ENCODE assay signal across 12 cellular contexts in the genomic region with DNA sequence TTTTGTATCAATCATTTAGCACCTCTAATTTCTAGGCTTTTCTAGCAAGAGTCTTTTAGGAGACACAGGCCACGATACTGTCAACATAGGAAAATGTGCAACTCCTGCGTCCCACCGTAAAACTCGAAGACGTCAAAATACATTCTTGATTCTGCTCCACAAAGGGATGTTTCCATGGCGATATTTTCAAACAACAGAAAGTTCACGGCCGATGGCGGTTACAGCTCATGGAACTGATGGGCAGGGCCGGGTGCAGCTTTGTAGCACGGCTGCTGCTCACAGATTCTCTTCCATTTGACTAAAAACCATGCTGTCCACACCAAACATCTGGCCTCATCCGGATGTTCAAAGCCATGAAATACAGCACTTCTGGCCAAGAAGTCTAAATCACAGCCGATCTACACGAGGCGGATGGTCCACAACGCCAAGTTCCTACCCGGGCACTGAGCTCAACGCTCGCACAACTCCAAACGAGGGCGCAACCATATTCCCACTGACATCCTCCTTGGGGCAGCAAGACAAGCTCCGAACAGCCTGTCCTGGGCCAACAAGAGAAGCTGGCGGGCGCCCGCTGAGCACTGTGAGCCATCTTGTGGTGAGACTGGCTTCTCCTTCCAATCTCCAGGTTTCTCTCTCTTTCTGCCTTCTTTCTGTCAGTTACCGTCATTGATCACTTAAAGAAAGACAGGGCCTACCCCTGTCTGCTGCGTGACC.
DNase-seq lines count a peak whose midpoint lies in the region; ATAC-seq and TF ChIP-seq lines count a peak whose summit lies in the region.
"Had no signal": no experiment of that assay in that cellular context is flagged by ENCODE, and none has a peak within 500 bp of the region (broad histone marks: within the 10 kb centered on the region; RNA-seq: fewer than 3 reads in every experiment).

No MANE protein-coding gene starts in this region.

- no peak overlapping the region for H3K4me3 Mint-ChIP-seq in activated CD4-positive, alpha-beta T cell treated with anti-CD3 and anti-CD28 coated beads, Interleukin-2, amount 10 ng/mL, durations not matched to agents 7 days and 5 days
- no peak overlapping the region for H3K4me3 Mint-ChIP-seq in activated CD8-positive, alpha-beta T cell treated with anti-CD3 and anti-CD28 coated beads for 36 hours

- no peak overlapping the region for H3K4me2 ChIP-seq in fibroblast of lung (ENCODE audit: extremely low read depth, insufficient read depth, low read length)

- H3K4me3 ChIP-seq in fibroblast of lung (replicated peaks in 1 of 4; ENCODE audit: control extremely low read depth in 1 of 4, insufficient read depth in 1 of 4, low read depth in 3 of 4, low read length in 4 of 4), result no peak overlapping the region
- H3K4me3 ChIP-seq: mucosa of descending colon had no signal

- DNase-seq in activated CD4-positive, alpha-beta T cell treated with anti-CD3 and anti-CD28 coated beads, Interleukin-2, amount 10 ng/mL, durations not matched to agents 7 days and 5 days, result no peak
- no peak for DNase-seq in activated CD4-positive, alpha-beta T cell treated with anti-CD3 and anti-CD28 coated beads for 48 hours
- no peak for DNase-seq in activated CD8-positive, alpha-beta T cell treated with anti-CD3 and anti-CD28 coated beads for 36 hours
- DNase-seq in fibroblast of lung (ENCODE audit: low read depth in 2 of 2) (peak in 1 of 2 donors; percentile 59), retina (peak; percentile 56), mesenteric fat pad (ENCODE audit: low spot score) (no peak), NCI-H526 treated with DMSO at 0.1 percent for 48 hours (lab: John Stamatoyannopoulos, UW) (no peak), cerebellar nuclear complex (lab: John Stamatoyannopoulos, UW) (no peak)
- DNase-seq: activated CD8-positive, alpha-beta memory T cell treated with anti-CD3 and anti-CD28 coated beads for 24 hours; DMS79 treated with DMSO at 0.1 percent for 48 hours; SW 1271 had no signal

- H2AFZ ChIP-seq in fibroblast of lung (ENCODE audit: low read length), result no peak overlapping the region

- no peaks in the 10 kb centered on the region for H3K9me3 Mint-ChIP-seq in activated CD4-positive, alpha-beta T cell treated with anti-CD3 and anti-CD28 coated beads, Interleukin-2, amount 10 ng/mL, durations not matched to agents 7 days and 5 days
- H3K9me3 Mint-ChIP-seq in activated CD8-positive, alpha-beta T cell treated with anti-CD3 and anti-CD28 coated beads for 36 hours, result no peaks in the 10 kb centered on the region

- ATAC-seq in activated CD8-positive, alpha-beta T cell treated with anti-CD3 and anti-CD28 coated beads for 36 hours, result no peak
- ATAC-seq: mucosa of descending colon had no signal

- H3K27ac Mint-ChIP-seq in activated CD4-positive, alpha-beta T cell treated with anti-CD3 and anti-CD28 coated beads, Interleukin-2, amount 10 ng/mL, durations not matched to agents 7 days and 5 days, result peak overlapping the region; percentile 0
- peak overlapping the region; percentile 40 for H3K27ac Mint-ChIP-seq in activated CD8-positive, alpha-beta T cell treated with anti-CD3 and anti-CD28 coated beads for 36 hours

- H3K36me3 Mint-ChIP-seq in activated CD4-positive, alpha-beta T cell treated with anti-CD3 and anti-CD28 coated beads, Interleukin-2, amount 10 ng/mL, durations not matched to agents 7 days and 5 days (ENCODE audit: low read depth), result peaks cover 7% of the 10 kb centered on the region
- peaks cover 11% of the 10 kb centered on the region for H3K36me3 Mint-ChIP-seq in activated CD8-positive, alpha-beta T cell treated with anti-CD3 and anti-CD28 coated beads for 36 hours (ENCODE audit: low read depth)

- intact Hi-C loops in activated CD8-positive, alpha-beta T cell treated with anti-CD3 and anti-CD28 coated beads for 36 hours (cut with micrococcal nuclease), result no loop called here

- TF ChIP-seq CTCF in activated CD8-positive, alpha-beta T cell treated with anti-CD3 and anti-CD28 coated beads for 36 hours (IDR thresholded peaks at IDR 0.05), result no peak
- TF ChIP-seq CTCF in fibroblast of lung (conservative IDR thresholded peaks at IDR 0.05 in 1 of 2, IDR thresholded peaks at IDR 0.05 in 1 of 2; ENCODE audit: low read depth in 1 of 2, low read length in 2 of 2), result no peak

- POLR2A ChIA-PET in activated CD4-positive, alpha-beta T cell treated with anti-CD3 and anti-CD28 coated beads, Interleukin-2, amount 10 ng/mL, durations not matched to agents 7 days and 5 days (lab: Charles Lee), result no interaction called here
- POLR2A ChIA-PET in activated CD8-positive, alpha-beta T cell treated with anti-CD3 and anti-CD28 coated beads for 36 hours (lab: Charles Lee), result interaction anchor here (0.9 to 1.4 kb wide), 4 partner anchors 8 to 191 kb away, joined by 3 to 4 read pairs (median 3); no protein-coding TSS in a partner anchor

- CTCF ChIA-PET in activated CD4-positive, alpha-beta T cell treated with anti-CD3 and anti-CD28 coated beads, Interleukin-2, amount 10 ng/mL, durations not matched to agents 7 days and 5 days (lab: Charles Lee), result interaction anchor here (0.9 to 1.7 kb wide), 5 partner anchors 10 to 32 kb away, joined by 3 to 4 read pairs (median 3); no protein-coding TSS in a partner anchor
- CTCF ChIA-PET in activated CD8-positive, alpha-beta T cell treated with anti-CD3 and anti-CD28 coated beads for 36 hours (lab: Charles Lee), result interaction anchor here (1.4 to 2.4 kb wide), 2 partner anchors 10 to 18 kb away, joined by 4 to 7 read pairs; no protein-coding TSS in a partner anchor

- peaks cover 5% of the 10 kb centered on the region for H3K36me3 ChIP-seq in fibroblast of lung (ENCODE audit: control insufficient read depth, insufficient read depth, low read length)

- no peaks in the 10 kb centered on the region for H4K20me1 ChIP-seq in fibroblast of lung (ENCODE audit: control insufficient read depth, extremely low read depth, insufficient read depth, low read length)

- H3K9me3 ChIP-seq in fibroblast of lung (ENCODE audit: control insufficient read depth, insufficient read depth, low read depth, low read length), result no peaks in the 10 kb centered on the region
- H3K9me3 ChIP-seq: mucosa of descending colon had no signal

- H3K27me3 Mint-ChIP-seq in activated CD4-positive, alpha-beta T cell treated with anti-CD3 and anti-CD28 coated beads, Interleukin-2, amount 10 ng/mL, durations not matched to agents 7 days and 5 days, result no peaks in the 10 kb centered on the region
- H3K27me3 Mint-ChIP-seq in activated CD8-positive, alpha-beta T cell treated with anti-CD3 and anti-CD28 coated beads for 36 hours, result no peaks in the 10 kb centered on the region

- H3K9ac ChIP-seq in fibroblast of lung (ENCODE audit: insufficient read depth, low read length), result no peak overlapping the region

- H3K79me2 ChIP-seq in fibroblast of lung (ENCODE audit: control insufficient read depth, insufficient read depth, low read length), result peaks cover 72% of the 10 kb centered on the region

- H3K4me1 Mint-ChIP-seq in activated CD4-positive, alpha-beta T cell treated with anti-CD3 and anti-CD28 coated beads, Interleukin-2, amount 10 ng/mL, durations not matched to agents 7 days and 5 days, result peaks cover 39% of the 10 kb centered on the region
- peaks cover 36% of the 10 kb centered on the region for H3K4me1 Mint-ChIP-seq in activated CD8-positive, alpha-beta T cell treated with anti-CD3 and anti-CD28 coated beads for 36 hours (ENCODE audit: low read depth)

- H3K4me1 ChIP-seq in fibroblast of lung (ENCODE audit: control insufficient read depth, extremely low read depth, insufficient read depth, low read length), result peaks cover 17% of the 10 kb centered on the region

- H3K27ac ChIP-seq in fibroblast of lung (ENCODE audit: insufficient read depth, low read length), result peak overlapping the region; percentile 57

- no peaks in the 10 kb centered on the region for H3K27me3 ChIP-seq in fibroblast of lung (ENCODE audit: control insufficient read depth, insufficient read depth, low read length)
